Comparison of ENCODE assay signal across 22 cellular contexts in genomic region chr15:82294061-82294690, GRCh38. TPM values are rescaled to one million over a fixed set of nuclear protein-coding genes. Genes with fewer than 3 reads are reported as not detected.
DNase-seq lines count a peak whose midpoint lies in the region; ATAC-seq and TF ChIP-seq lines count a peak whose summit lies in the region.
"Had no signal": no experiment of that assay in that cellular context is flagged by ENCODE, and none has a peak within 500 bp of the region (broad histone marks: within the 10 kb centered on the region; RNA-seq: fewer than 3 reads in every experiment).

No MANE protein-coding gene starts in this region.

- H3K36me3 Mint-ChIP-seq in neural progenitor cell: no peaks in the 10 kb centered on the region

- H3F3A ChIP-seq in neural progenitor cell (ENCODE audit: low read depth): no peaks in the 10 kb centered on the region

- H2AFZ ChIP-seq in neural progenitor cell (replicated peaks): peak overlapping the region; percentile 89

- H3K4me3 ChIP-seq in astrocyte of the spinal cord (ENCODE audit: low read depth, low read length) (no peak overlapping the region), neural progenitor cell (no peak overlapping the region), MG63 (no peak overlapping the region), vagina (no peak overlapping the region)
- H3K4me3 ChIP-seq: BLaER1, HAP-1 had no signal

- no peak for TF ChIP-seq POLR2A in vagina (IDR thresholded peaks at IDR 0.05)

- TF ChIP-seq CTCF in astrocyte of the spinal cord (IDR thresholded peaks at IDR 0.05; ENCODE audit: low read depth, low read length): no peak
- no peak for TF ChIP-seq CTCF in neural progenitor cell (IDR thresholded peaks at IDR 0.05)
- TF ChIP-seq CTCF in vagina (IDR thresholded peaks at IDR 0.05): no peak

- peak overlapping the region; percentile 41 for H3K4me2 ChIP-seq in neural progenitor cell
- H3K4me2 ChIP-seq: BLaER1, KMS-11 had no signal

- H3K9me3 ChIP-seq in neural progenitor cell (ENCODE audit: low read depth) (no peaks in the 10 kb centered on the region), MG63 (no peaks in the 10 kb centered on the region), vagina (no peaks in the 10 kb centered on the region)
- H3K9me3 ChIP-seq: HAP-1 had no signal

- H3K36me3 ChIP-seq in neural progenitor cell (no peaks in the 10 kb centered on the region), MG63 (no peaks in the 10 kb centered on the region), vagina (no peaks in the 10 kb centered on the region)
- H3K36me3 ChIP-seq: BLaER1, HAP-1 had no signal

- H3K9ac ChIP-seq in neural progenitor cell: no peak overlapping the region
- H3K9ac ChIP-seq: BLaER1, KMS-11 had no signal

- H3K9me3 Mint-ChIP-seq in neural progenitor cell: peaks cover 2% of the 10 kb centered on the region

- H4K20me1 ChIP-seq in neural progenitor cell (ENCODE audit: low read depth): no peaks in the 10 kb centered on the region
- H4K20me1 ChIP-seq: BLaER1 had no signal

- no peaks in the 10 kb centered on the region for H3K79me2 ChIP-seq in neural progenitor cell (ENCODE audit: low read depth)

- H3K27me3 ChIP-seq in neural progenitor cell: no peaks in the 10 kb centered on the region
- no peaks in the 10 kb centered on the region for H3K27me3 ChIP-seq in MG63
- no peaks in the 10 kb centered on the region for H3K27me3 ChIP-seq in vagina

- ATAC-seq in HG03097 (IDR thresholded peaks at IDR 0.05; ENCODE audit: low FRiP score, unreplicated experiment): no peak
- ATAC-seq: PC-3, SK-N-SH treated with all-trans-retinoic acid at 6 μM for 48 hours, T-cell had no signal

- peak overlapping the region; percentile 33 for H3K27ac Mint-ChIP-seq in neural progenitor cell

- no peak overlapping the region for H3K27ac ChIP-seq in neural progenitor cell
- no peak overlapping the region for H3K27ac ChIP-seq in vagina
- H3K27ac ChIP-seq: BLaER1, KMS-11, RWPE1 had no signal

- H3K4me1 ChIP-seq in neural progenitor cell (peaks cover 12% of the 10 kb centered on the region), vagina (no peaks in the 10 kb centered on the region)
- H3K4me1 ChIP-seq: BLaER1, HAP-1 had no signal

- intact Hi-C loops in vagina (cut with DNase I): no loop called here

- in situ Hi-C loops in astrocyte of the spinal cord (cut with HindIII; ENCODE audit: low sequenced_read_pairs): no loop called here

- H3K27me3 Mint-ChIP-seq in neural progenitor cell (ENCODE audit: insufficient read depth, low read depth): peaks cover 3% of the 10 kb centered on the region
- H3K27me3 Mint-ChIP-seq: CD4-positive, alpha-beta memory T cell; T-cell had no signal

- DNase-seq in ELF-1 (ENCODE audit: low read depth, low spot score): peak; percentile 15
- peak; percentile 10 for DNase-seq in NCI-H146 treated with DMSO at 0.1 percent for 48 hours (lab: John Stamatoyannopoulos, UW; ENCODE audit: unreplicated experiment)
- peak; percentile 5 for DNase-seq in astrocyte of the spinal cord (ENCODE audit: low read depth, low spot score)
- peak; percentile 18 for DNase-seq in neural progenitor cell (ENCODE audit: low spot score)
- no peak for DNase-seq in MG63
- no peak for DNase-seq in amniotic stem cell (lab: John Stamatoyannopoulos, UW)
- DNase-seq in vagina (ENCODE audit: extremely low spot score in 2 of 2): no peak
- DNase-seq: CD4-positive, alpha-beta memory T cell; DMS79; NCI-H1417 treated with DMSO at 0.1 percent for 48 hours; NCI-H2029; NCI-H2227 treated with DMSO at 0.1 percent for 48 hours; NCI-H524 treated with DMSO at 0.1 percent for 48 hours; PC-3; SIG-M5 had no signal

- no peak overlapping the region for H3K4me3 Mint-ChIP-seq in neural progenitor cell
- H3K4me3 Mint-ChIP-seq: CD4-positive, alpha-beta memory T cell; T-cell had no signal

- peaks cover 9% of the 10 kb centered on the region for H3K4me1 Mint-ChIP-seq in neural progenitor cell

RNA-seq across cellular contexts. Expression of gene SAXO2, which starts 31.6 kb away (rescaled TPM):
- total RNA-seq in neural progenitor cell (ENCODE audit: low replicate concordance) (0.06 and 1.4 TPM in 2 replicates), vagina (not detected)
- total RNA-seq in MG63 (2014; rRNA removed; shearing (Covaris generic); ENCODE audit: low replicate concordance): 0.05 TPM in 1 of 2 replicates, not detected in the other

RNA-seq across cellular contexts. Expression of gene EFL1, which starts 31.6 kb away (rescaled TPM):
- total RNA-seq in neural progenitor cell (ENCODE audit: low replicate concordance): 30.1 and 42.4 TPM in 2 replicates
- total RNA-seq in MG63 (2014; rRNA removed; shearing (Covaris generic); ENCODE audit: low replicate concordance): 18.2 and 18.7 TPM in 2 replicates
- total RNA-seq in vagina: 13.3 TPM

RNA-seq across cellular contexts. Expression of gene GOLGA6L10, which starts 55.1 kb away (rescaled TPM):
- total RNA-seq in neural progenitor cell (ENCODE audit: low replicate concordance) (1.3 and 2.2 TPM in 2 replicates), vagina (3.4 TPM)
- total RNA-seq in MG63 (2014; rRNA removed; shearing (Covaris generic); ENCODE audit: low replicate concordance): not detected in 2 replicates

Comparison
In these comparisons a context has a peak if more than half of its experiments do, and no peak if none do; other contexts are left out.
1. DNase-seq: peak in ELF-1 (single experiment), NCI-H146 treated with DMSO at 0.1 percent for 48 hours (single experiment), astrocyte of the spinal cord (single experiment) and neural progenitor cell (single experiment); none in MG63 (single experiment), amniotic stem cell (single experiment) and vagina (0 of 2).